ENCODE assay signal across 8 cellular contexts in the genomic region with DNA sequence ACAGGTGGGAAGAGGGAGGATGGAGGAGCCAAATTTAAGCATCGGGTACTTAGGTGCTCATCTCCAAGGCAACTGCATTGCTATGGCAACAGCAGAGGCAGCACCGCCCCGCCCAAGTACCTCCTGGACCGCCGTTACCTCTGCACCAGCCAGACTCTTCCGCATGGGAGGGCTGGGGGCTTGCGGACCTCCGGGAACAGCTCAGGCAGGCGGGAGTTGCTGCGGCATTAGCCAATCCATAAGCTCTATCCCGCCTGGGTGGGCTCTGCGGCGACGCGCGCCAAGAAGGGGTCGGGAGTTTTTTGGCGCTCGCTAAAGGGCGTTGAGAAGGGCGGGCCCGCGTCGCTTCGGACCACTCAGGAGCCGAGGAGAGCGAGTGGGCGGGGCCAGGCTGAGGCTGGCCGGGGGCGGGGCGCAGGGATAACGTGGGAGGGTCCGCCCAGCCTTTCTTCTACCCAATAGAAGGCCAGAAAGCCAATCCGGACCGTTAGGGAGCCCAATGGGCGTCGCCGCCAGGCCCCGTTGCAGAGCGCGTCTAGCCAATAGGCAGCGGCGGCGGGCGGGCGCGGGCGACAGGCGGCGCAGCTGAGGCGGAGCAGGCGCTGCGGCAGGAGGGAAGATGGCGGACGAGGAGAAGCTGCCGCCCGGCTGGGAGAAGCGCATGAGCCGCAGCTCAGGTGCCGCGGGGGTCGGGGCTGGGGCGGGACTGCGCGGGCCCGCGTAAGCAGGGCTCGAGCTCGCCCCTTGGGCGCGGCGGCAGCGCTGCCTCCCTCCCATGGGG. TPM values are rescaled to one million over a fixed set of nuclear protein-coding genes. Genes with fewer than 3 reads are reported as not detected.
DNase-seq lines count a peak whose midpoint lies in the region; ATAC-seq and TF ChIP-seq lines count a peak whose summit lies in the region.

A gene (plus strand): TSS at position 593 of the 781 bp plus-strand sequence. CDS start 27 bp downstream, at position 620.

- H3K27me3 Mint-ChIP-seq in activated naive CD8-positive, alpha-beta T cell treated with anti-CD3 and anti-CD28 coated beads, Interleukin-2, amount 50 U/mL, for 24 hours: no peaks in the 10 kb centered on the region

- peaks cover 59% of the 10 kb centered on the region for H3K79me2 ChIP-seq in parathyroid adenoma

- peak within 1 kb of the TSS; percentile 87 for H3K4me3 ChIP-seq in parathyroid adenoma (ENCODE audit: low read depth, low read length)
- H3K4me3 ChIP-seq in tibial nerve: peak within 1 kb of the TSS; percentile 76 to 93 (median 86)

- H3K36me3 ChIP-seq in parathyroid adenoma (ENCODE audit: control insufficient read depth, insufficient read depth, low read length): no peaks in the 10 kb centered on the region
- H3K36me3 ChIP-seq in tibial nerve: peaks cover 0 to 46% (median 0%) of the 10 kb centered on the region in 3 donors

- H3K9me3 ChIP-seq in parathyroid adenoma (ENCODE audit: control insufficient read depth, low read length) (no peaks in the 10 kb centered on the region), tibial nerve (no peaks in the 10 kb centered on the region)

- no peaks in the 10 kb centered on the region for H3K27me3 ChIP-seq in parathyroid adenoma (ENCODE audit: control insufficient read depth, insufficient read depth, low read length)
- no peaks in the 10 kb centered on the region for H3K27me3 ChIP-seq in tibial nerve

- peak within 1 kb of the TSS; percentile 78 for H3K27ac Mint-ChIP-seq in activated naive CD8-positive, alpha-beta T cell treated with anti-CD3 and anti-CD28 coated beads, Interleukin-2, amount 50 U/mL, for 24 hours

- H3K4me2 ChIP-seq in parathyroid adenoma (ENCODE audit: low read length): peak within 1 kb of the TSS; percentile 84

- peaks cover 23% of the 10 kb centered on the region for H3K4me1 Mint-ChIP-seq in activated naive CD8-positive, alpha-beta T cell treated with anti-CD3 and anti-CD28 coated beads, Interleukin-2, amount 50 U/mL, for 24 hours

- H3K36me3 Mint-ChIP-seq in activated naive CD8-positive, alpha-beta T cell treated with anti-CD3 and anti-CD28 coated beads, Interleukin-2, amount 50 U/mL, for 24 hours (ENCODE audit: low read depth): peaks cover 22% of the 10 kb centered on the region

- DNase-seq in NCI-H1417 treated with DMSO at 0.1 percent for 48 hours (lab: John Stamatoyannopoulos, UW) (peak; percentile 97), SW480 (ENCODE audit: low spot score) (peak; percentile 98), Right ventricle myocardium superior (peak; percentile 100), tibial nerve (ENCODE audit: low spot score in 2 of 2) (peak; percentile 99)
- DNase-seq in activated naive CD8-positive, alpha-beta T cell treated with anti-CD3 and anti-CD28 coated beads, Interleukin-2, amount 50 U/mL, for 24 hours: peak; percentile 99

- peak within 1 kb of the TSS; percentile 85 for H3K4me3 Mint-ChIP-seq in activated naive CD8-positive, alpha-beta T cell treated with anti-CD3 and anti-CD28 coated beads, Interleukin-2, amount 50 U/mL, for 24 hours

- TF ChIP-seq EP300 in tibial nerve (IDR thresholded peaks at IDR 0.05): peak; percentile 30 to 35

- 0 to 1% methylated on average over 28 to 47 of the region's 73 CpGs for WGBS in tibial nerve, 2 donors

- H2AFZ ChIP-seq in parathyroid adenoma: peak within 1 kb of the TSS; percentile 86

- TF ChIP-seq CTCF in GM12874 (IDR thresholded peaks at IDR 0.05; ENCODE audit: insufficient read depth, low read depth, low read length) (peak; percentile 55), parathyroid adenoma (IDR thresholded peaks at IDR 0.05) (peak; percentile 89), tibial nerve (IDR thresholded peaks at IDR 0.05) (peak; percentile 67 to 92 (median 72))

- no peak within 1 kb of the TSS for H3K27ac ChIP-seq in parathyroid adenoma
- H3K27ac ChIP-seq in tibial nerve: peak within 1 kb of the TSS; percentile 46 to 85 (median 76)

- TF ChIP-seq POLR2A in tibial nerve (IDR thresholded peaks at IDR 0.05): no peak

- H3K9ac ChIP-seq in parathyroid adenoma: no peak within 1 kb of the TSS

- H3K4me1 ChIP-seq in parathyroid adenoma (no peaks in the 10 kb centered on the region), tibial nerve (peaks cover 0 to 35% (median 13%) of the 10 kb centered on the region in 4 donors)

- no peaks in the 10 kb centered on the region for H3K9me3 Mint-ChIP-seq in activated naive CD8-positive, alpha-beta T cell treated with anti-CD3 and anti-CD28 coated beads, Interleukin-2, amount 50 U/mL, for 24 hours

- intact Hi-C loops in Right ventricle myocardium superior (cut with DNase I): no loop called here

- peak; percentile 95 for ATAC-seq in HG02763 (IDR thresholded peaks at IDR 0.05; ENCODE audit: unreplicated experiment)
- ATAC-seq in activated naive CD8-positive, alpha-beta T cell treated with anti-CD3 and anti-CD28 coated beads, Interleukin-2, amount 50 U/mL, for 24 hours: peak; percentile 98
- ATAC-seq in Right ventricle myocardium superior (ENCODE audit: poor library complexity): peak; percentile 99

RNA-seq across cellular contexts. Expression of the gene that starts here (rescaled TPM):
- total RNA-seq in Right ventricle myocardium superior: 92.5 TPM
- 100 to 1,000 TPM in 2 of 4 donors, 10 to 100 TPM in 2; 90.6 to 124 (median 103) TPM for total RNA-seq in tibial nerve
